ENCODE assay signal across 18 cellular contexts in the genomic region with DNA sequence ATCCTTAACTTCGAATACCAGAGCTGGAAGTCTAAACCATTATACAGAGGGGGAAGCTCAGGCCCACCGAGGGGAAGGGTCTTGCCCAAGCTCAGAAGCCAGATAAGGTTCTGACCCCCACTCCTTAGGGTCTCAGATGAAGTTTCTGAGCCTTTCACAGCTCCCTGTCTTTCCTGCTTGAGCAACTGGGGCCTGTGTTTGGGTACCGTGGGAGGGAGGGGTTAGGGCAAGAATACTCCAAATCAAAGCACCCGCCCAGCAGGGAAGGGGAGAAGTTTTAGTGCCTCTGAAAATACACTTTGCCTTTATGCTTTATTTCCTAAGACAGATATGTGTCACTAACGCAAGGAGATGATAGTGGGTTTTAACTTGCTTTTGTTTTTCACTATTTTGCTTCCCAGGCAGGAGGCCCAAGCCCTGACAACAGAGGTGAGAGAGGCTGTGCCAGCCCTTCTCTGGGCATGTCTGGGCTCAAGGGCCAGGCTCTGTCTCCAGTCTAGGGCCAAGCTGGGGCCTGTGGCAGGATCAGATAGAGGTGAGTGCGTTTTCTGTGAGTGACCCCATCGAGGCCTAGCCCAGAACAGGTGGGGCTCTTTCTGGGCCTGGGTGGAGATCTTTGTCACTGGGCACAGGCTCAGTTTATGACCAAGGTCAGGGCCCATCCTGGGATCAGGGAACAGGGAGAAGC. TPM values are rescaled to one million over a fixed set of nuclear protein-coding genes. Genes with fewer than 3 reads are reported as not detected.
DNase-seq lines count a peak whose midpoint lies in the region; ATAC-seq, FAIRE-seq and TF ChIP-seq lines count a peak whose summit lies in the region.
"Had no signal": no experiment of that assay in that cellular context is flagged by ENCODE, and none has a peak within 500 bp of the region (broad histone marks: within the 10 kb centered on the region; RNA-seq: fewer than 3 reads in every experiment).

No MANE protein-coding gene starts in this region.

- H3K4me3 ChIP-seq in NT2/D1 (ENCODE audit: insufficient read length, low read depth) (no peak overlapping the region), H1 (ENCODE audit: extremely low read depth in 1 of 4, insufficient read depth in 2 of 4, low read depth in 3 of 4, low read length in 4 of 4) (no peak overlapping the region), thyroid gland (replicated peaks in 1 of 3) (no peak overlapping the region)
- no peak overlapping the region for H3K4me3 ChIP-seq in naive thymus-derived CD4-positive, alpha-beta T cell (ENCODE audit: low read length)

- TF ChIP-seq EP300 in H1 (IDR thresholded peaks at IDR 0.05; ENCODE audit: borderline replicate concordance in 1 of 2, low read depth in 2 of 2, low read length in 2 of 2) = no peak

- TF ChIP-seq POLR2A in H1 (IDR thresholded peaks at IDR 0.05; ENCODE audit: control extremely low read depth in 1 of 2, low read depth in 2 of 2, low read length in 2 of 2) = no peak
- no peak for TF ChIP-seq POLR2A in thyroid gland (IDR thresholded peaks at IDR 0.05)

- WGBS in H1 (ENCODE audit: extremely low coverage in 1 of 2, insufficient coverage in 1 of 2, insufficient read length in 1 of 2, insufficient replicate concordance in 2 of 2, low coverage in 1 of 2, low lambda C conversion rate in 2 of 2, missing lambda C conversion rate in 1 of 2), 2 experiments = 82% methylated on average over 7 of the region's 7 CpGs; no CpG with 5 or more reads in 1 of the 2 experiments
- WGBS in thyroid gland, 2 donors = 55 to 74% methylated on average over 5 to 7 of the region's 7 CpGs

- TF ChIP-seq CTCF in H1 (IDR thresholded peaks at IDR 0.05; ENCODE audit: control extremely low read depth in 1 of 3, insufficient read depth in 1 of 3, low read depth in 1 of 3, low read length in 3 of 3) (no peak), mesothelial cell of epicardium (IDR thresholded peaks at IDR 0.05; ENCODE audit: unreplicated experiment) (no peak), thyroid gland (IDR thresholded peaks at IDR 0.05) (no peak), GM20000 (IDR thresholded peaks at IDR 0.05; ENCODE audit: extremely low read depth, missing control alignments) (no peak)

- no peak for TF ChIP-seq RAD21 in H1 (IDR thresholded peaks at IDR 0.05 in 1 of 2, conservative IDR thresholded peaks at IDR 0.05 in 1 of 2; ENCODE audit: low read depth in 2 of 2, low read length in 2 of 2)

- peak overlapping the region; percentile 22 for H3K9ac ChIP-seq in NT2/D1 (ENCODE audit: insufficient read length, low read depth)
- 0 out of 7 replicates have a peak overlapping the region, but pooled peaks of 1 of the 4 experiments have one; percentile 5 for H3K9ac ChIP-seq in H1 (replicated peaks in 1 of 4; ENCODE audit: extremely low read depth in 1 of 4, low read depth in 3 of 4, low read length in 3 of 4)

- H3K56ac ChIP-seq in H1 (replicated peaks; ENCODE audit: insufficient read length, low read depth, low read length) = no peak overlapping the region

- H3K27ac Mint-ChIP-seq in mesothelial cell of epicardium = peak overlapping the region; percentile 79
- H3K27ac Mint-ChIP-seq in naive thymus-derived CD4-positive, alpha-beta T cell = no peak overlapping the region
- H3K27ac Mint-ChIP-seq: activated naive CD8-positive, alpha-beta T cell treated with anti-CD3 and anti-CD28 coated beads, Interleukin-2, amount 50 U/mL, for 24 hours; CD8-positive, alpha-beta T cell had no signal

- ATAC-seq in HG03378 (IDR thresholded peaks at IDR 0.05; ENCODE audit: unreplicated experiment) = no peak
- ATAC-seq in naive thymus-derived CD4-positive, alpha-beta T cell = no peak
- ATAC-seq: activated naive CD8-positive, alpha-beta T cell treated with anti-CD3 and anti-CD28 coated beads, Interleukin-2, amount 50 U/mL, for 24 hours; CD8-positive, alpha-beta T cell had no signal

- peak overlapping the region; percentile 11 for H4K5ac ChIP-seq in H1 (ENCODE audit: insufficient read length, low read depth, low read length)

- H3K27ac ChIP-seq in H1 (ENCODE audit: low read depth, low read length) = no peak overlapping the region
- peak overlapping the region; percentile 58 to 71 (median 69) for H3K27ac ChIP-seq in thyroid gland
- H3K27ac ChIP-seq in naive thymus-derived CD4-positive, alpha-beta T cell (ENCODE audit: low read depth, low read length) = no peak overlapping the region

- peak overlapping the region; percentile 86 for H4K91ac ChIP-seq in H1 (replicated peaks; ENCODE audit: insufficient read length, low read length)

- H3K36me3 Mint-ChIP-seq in mesothelial cell of epicardium = no peaks in the 10 kb centered on the region
- H3K36me3 Mint-ChIP-seq in naive thymus-derived CD4-positive, alpha-beta T cell = no peaks in the 10 kb centered on the region
- H3K36me3 Mint-ChIP-seq: CD8-positive, alpha-beta T cell had no signal

- H2BK120ac ChIP-seq in H1 (replicated peaks; ENCODE audit: low read depth, low read length) = no peak overlapping the region

- H3K23ac ChIP-seq in H1 (ENCODE audit: insufficient read length) = no peak overlapping the region

- H3K79me2 ChIP-seq in H1 (ENCODE audit: control insufficient read depth in 1 of 2, insufficient read depth in 2 of 2, low read length in 2 of 2) = no peaks in the 10 kb centered on the region

- H3K23me2 ChIP-seq in H1 (ENCODE audit: low read depth, low read length) = no peaks in the 10 kb centered on the region; the same call in 1 of the 2 replicates

- no peak overlapping the region for H3K4me2 ChIP-seq in H1 (ENCODE audit: insufficient read depth in 1 of 2, low read depth in 2 of 2, low read length in 2 of 2)

- peak overlapping the region; percentile 72; the same call in 1 of the 2 replicates for H2BK20ac ChIP-seq in H1 (ENCODE audit: low read length)

- no peaks in the 10 kb centered on the region for H4K20me1 ChIP-seq in H1 (replicated peaks in 1 of 2; ENCODE audit: control insufficient read depth in 1 of 2, insufficient read depth in 2 of 2, low read length in 2 of 2)

- CTCF ChIA-PET in H1 (lab: Charles Lee; ENCODE audit: partially characterized antibody) = interaction anchor here (0.6 to 26.4 kb wide), 13 partner anchors 12 to 358 kb away, joined by 3 to 790 read pairs (median 4); a partner anchor contains a TSS
- CTCF ChIA-PET in naive thymus-derived CD4-positive, alpha-beta T cell (lab: Charles Lee) = interaction anchor here (0.6 kb wide), 1 partner anchor 1353 kb away, joined by 3 read pairs; no protein-coding TSS in a partner anchor

- intact Hi-C loops in thyroid gland (cut with DNase I) = no loop called here
- intact Hi-C loops in naive thymus-derived CD4-positive, alpha-beta T cell (cut with micrococcal nuclease) = no loop called here

- no peaks in the 10 kb centered on the region for H3K27me3 Mint-ChIP-seq in mesothelial cell of epicardium (ENCODE audit: low read depth)
- H3K27me3 Mint-ChIP-seq in naive thymus-derived CD4-positive, alpha-beta T cell = peaks cover 0 to 4% (median 0%) of the 10 kb centered on the region in 5 donors

- H3K18ac ChIP-seq in H1 (ENCODE audit: extremely low read depth, low read length) = peak overlapping the region; percentile 32

- H3K27me3 ChIP-seq in NT2/D1 (ENCODE audit: insufficient read depth, insufficient read length) (no peaks in the 10 kb centered on the region), H1 (replicated peaks in 1 of 4; ENCODE audit: control insufficient read depth in 3 of 4, extremely low read depth in 1 of 4, insufficient read depth in 3 of 4, low read length in 3 of 4) (no peaks in the 10 kb centered on the region), thyroid gland (no peaks in the 10 kb centered on the region)
- H3K27me3 ChIP-seq in naive thymus-derived CD4-positive, alpha-beta T cell (ENCODE audit: control insufficient read depth in 2 of 2, insufficient read depth in 2 of 2, low read length in 2 of 2) = no peaks in the 10 kb centered on the region

- H4K8ac ChIP-seq in H1 (ENCODE audit: extremely low read depth, insufficient read depth, low read length) = no peak overlapping the region; the same call in 1 of the 2 replicates

- H3K9me3 ChIP-seq in NT2/D1 (ENCODE audit: insufficient read depth, low read length) (peaks cover 5% of the 10 kb centered on the region; the same call in 1 of the 2 replicates), H1 (ENCODE audit: insufficient read depth in 2 of 2, low read depth in 1 of 2, low read length in 1 of 2) (no peaks in the 10 kb centered on the region), thyroid gland (no peaks in the 10 kb centered on the region)
- no peaks in the 10 kb centered on the region for H3K9me3 ChIP-seq in naive thymus-derived CD4-positive, alpha-beta T cell (ENCODE audit: control insufficient read depth in 2 of 3, low read length in 3 of 3)

- H2BK12ac ChIP-seq in H1 (ENCODE audit: low read depth, low read length) = peak overlapping the region; percentile 90; the same call in 1 of the 2 replicates

- peak overlapping the region; percentile 61; the same call in 1 of the 2 replicates for H2BK15ac ChIP-seq in H1 (ENCODE audit: low read length)

- H3K14ac ChIP-seq in H1 (ENCODE audit: insufficient read length) = no peak overlapping the region

- H3K4me3 Mint-ChIP-seq in mesothelial cell of epicardium = no peak overlapping the region
- H3K4me3 Mint-ChIP-seq in naive thymus-derived CD4-positive, alpha-beta T cell = no peak overlapping the region
- H3K4me3 Mint-ChIP-seq: activated naive CD8-positive, alpha-beta T cell treated with anti-CD3 and anti-CD28 coated beads, Interleukin-2, amount 50 U/mL, for 24 hours; CD8-positive, alpha-beta T cell had no signal

- peak overlapping the region; percentile 53; the same call in 1 of the 2 replicates for H2AK5ac ChIP-seq in H1 (ENCODE audit: low read depth, low read length)

- POLR2A ChIA-PET in H1 (lab: Charles Lee; ENCODE audit: partially characterized antibody) = interaction anchor here (0.7 to 58.9 kb wide), 5 partner anchors 8 to 329 kb away, joined by 3 to 1829 read pairs (median 8); a partner anchor contains a TSS
- POLR2A ChIA-PET in naive thymus-derived CD4-positive, alpha-beta T cell (lab: Charles Lee) = no interaction called here

- H3K4me1 ChIP-seq in NT2/D1 (ENCODE audit: insufficient read depth, insufficient read length) (peaks cover 24% of the 10 kb centered on the region), H1 (replicated peaks in 1 of 4; ENCODE audit: control insufficient read depth in 3 of 4, insufficient read depth in 4 of 4, low read length in 3 of 4) (peaks cover 9 to 25% (median 14%) of the 10 kb centered on the region in 4 experiments), thyroid gland (peaks cover 11 to 22% of the 10 kb centered on the region in 2 donors)
- H3K4me1 ChIP-seq in naive thymus-derived CD4-positive, alpha-beta T cell (ENCODE audit: control insufficient read depth in 2 of 2, insufficient read depth in 2 of 2, low read length in 2 of 2) = no peaks in the 10 kb centered on the region

- no peak for FAIRE-seq in H1 (lab: Jason Lieb, UNC)
- FAIRE-seq: colon had no signal

- DNase-seq in NT2/D1 (ENCODE audit: low read depth, low spot score) (no peak), H1 (ENCODE audit: low read depth in 1 of 2, low spot score in 2 of 2) (no peak), mesothelial cell of epicardium (ENCODE audit: low spot score in 2 of 2, unreplicated experiment in 2 of 2) (no peak), thyroid gland (peak; percentile 66 to 71), NCI-H2107 treated with DMSO at 0.1 percent for 48 hours (lab: John Stamatoyannopoulos, UW; ENCODE audit: unreplicated experiment) (no peak), GM20000 (ENCODE audit: low spot score) (no peak)
- no peak for DNase-seq in naive thymus-derived CD4-positive, alpha-beta T cell
- DNase-seq: activated CD4-positive, alpha-beta T cell treated with anti-CD3 and anti-CD28 coated beads for 4 hours; activated naive CD8-positive, alpha-beta T cell treated with anti-CD3 and anti-CD28 coated beads, Interleukin-2, amount 50 U/mL, for 24 hours; activated T-cell treated with anti-CD3 and anti-CD28 coated beads, Interleukin-2, amount 50 U/mL, for 1 hour; CD8-positive, alpha-beta T cell; GF-D8; Karpas-422; NCI-H1694; NCI-H526 treated with DMSO at 0.1 percent for 48 hours had no signal

- no peak overlapping the region for H3K4ac ChIP-seq in H1 (replicated peaks; ENCODE audit: insufficient read length, low read depth, low read length)

- H3K4me1 Mint-ChIP-seq in mesothelial cell of epicardium = peaks cover 8% of the 10 kb centered on the region
- peaks cover 0 to 4% (median 0%) of the 10 kb centered on the region in 7 donors for H3K4me1 Mint-ChIP-seq in naive thymus-derived CD4-positive, alpha-beta T cell
- H3K4me1 Mint-ChIP-seq: activated naive CD8-positive, alpha-beta T cell treated with anti-CD3 and anti-CD28 coated beads, Interleukin-2, amount 50 U/mL, for 24 hours had no signal

- H3K36me3 ChIP-seq in NT2/D1 (ENCODE audit: insufficient read depth, insufficient read length, low read length) = no peaks in the 10 kb centered on the region
- H3K36me3 ChIP-seq in H1 (ENCODE audit: control insufficient read depth in 2 of 4, insufficient read depth in 4 of 4, low read length in 3 of 4) = no peaks in the 10 kb centered on the region
- no peaks in the 10 kb centered on the region for H3K36me3 ChIP-seq in thyroid gland
- H3K36me3 ChIP-seq in naive thymus-derived CD4-positive, alpha-beta T cell (ENCODE audit: control insufficient read depth in 2 of 3, insufficient read depth in 3 of 3, low read length in 3 of 3) = no peaks in the 10 kb centered on the region

- H3K79me1 ChIP-seq in H1 (ENCODE audit: low read depth, low read length) = no peaks in the 10 kb centered on the region

- H3K9me3 Mint-ChIP-seq in mesothelial cell of epicardium = no peaks in the 10 kb centered on the region
- H3K9me3 Mint-ChIP-seq in naive thymus-derived CD4-positive, alpha-beta T cell = no peaks in the 10 kb centered on the region
- H3K9me3 Mint-ChIP-seq: activated naive CD8-positive, alpha-beta T cell treated with anti-CD3 and anti-CD28 coated beads, Interleukin-2, amount 50 U/mL, for 24 hours; CD8-positive, alpha-beta T cell had no signal

- no peak overlapping the region for H2AFZ ChIP-seq in H1 (ENCODE audit: low read length)

- peak overlapping the region; percentile 15; the same call in 1 of the 2 replicates for H2BK5ac ChIP-seq in H1 (ENCODE audit: low read depth, low read length)

RNA-seq across cellular contexts. Expression of a gene that starts 20.6 kb away (rescaled TPM):
- total RNA-seq in H1 (2021; fragmentation: NEBNext Ultra II Directional; extraction: Animal tissue kit (Norgen Biotek cat#: 25700)) = 118 and 129 TPM in 2 replicates
- polyA plus RNA-seq in H1 (2011; rRNA removed) = 119 and 188 TPM in 2 replicates
- polyA plus RNA-seq in H1 (2011; cell fraction: cytosol; rRNA removed) = 156 TPM
- polyA plus RNA-seq in H1 (2011; cell fraction: nucleus; rRNA removed) = 142 TPM
- polyA plus RNA-seq in H1 (2012, experiment 1 of 2) = 104 to 136 TPM (median 132 TPM) in 4 replicates
- 157 TPM for polyA plus RNA-seq in H1 (2012, experiment 2 of 2)
- 64.1 TPM for polyA plus RNA-seq in H1 (2013, experiment 1 of 2)
- 57.8 TPM for polyA plus RNA-seq in H1 (2013, experiment 2 of 2)
- polyA minus RNA-seq in H1 (2011; rRNA and poly(A)+ RNA removed) = 138 and 188 TPM in 2 replicates
- polyA minus RNA-seq in H1 (2011; cell fraction: cytosol; rRNA and poly(A)+ RNA removed) = 164 TPM
- polyA minus RNA-seq in H1 (2011; cell fraction: nucleus; rRNA and poly(A)+ RNA removed) = 132 TPM
- 3.3 to 4.3 TPM (median 3.4 TPM) in 3 replicates for total RNA-seq in mesothelial cell of epicardium
- 10 to 100 TPM in 3 of 4 donors, 1 to 10 TPM in 1; 4.7 to 21.0 (median 11.8) TPM for total RNA-seq in thyroid gland
- total RNA-seq in naive thymus-derived CD4-positive, alpha-beta T cell = under 1 TPM in 1 of 5 experiments, not detected in 4; 0.88 TPM
- not detected for polyA plus RNA-seq in naive thymus-derived CD4-positive, alpha-beta T cell
- total RNA-seq: CD8-positive, alpha-beta T cell; T-helper 2 cell treated with Interferon-gamma antibody and Interleukin-4, amounts not matched to agents 100 ng/mL and 5 ng/mL, for 36 hours had no signal

RNA-seq across cellular contexts. Expression of a gene that starts 39.7 kb away (rescaled TPM):
- 51.6 and 51.7 TPM in 2 replicates for total RNA-seq in H1 (2021; fragmentation: NEBNext Ultra II Directional; extraction: Animal tissue kit (Norgen Biotek cat#: 25700))
- 102 and 106 TPM in 2 replicates for polyA plus RNA-seq in H1 (2011; rRNA removed)
- 69.8 TPM for polyA plus RNA-seq in H1 (2011; cell fraction: cytosol; rRNA removed)
- polyA plus RNA-seq in H1 (2011; cell fraction: nucleus; rRNA removed) = 31.0 TPM
- polyA plus RNA-seq in H1 (2012, experiment 1 of 2) = 30.9 to 32.4 TPM (median 31.9 TPM) in 4 replicates
- 43.6 TPM for polyA plus RNA-seq in H1 (2012, experiment 2 of 2)
- polyA plus RNA-seq in H1 (2013, experiment 1 of 2) = 29.6 TPM
- polyA plus RNA-seq in H1 (2013, experiment 2 of 2) = 28.1 TPM
- 17.3 and 19.1 TPM in 2 replicates for polyA minus RNA-seq in H1 (2011; rRNA and poly(A)+ RNA removed)
- polyA minus RNA-seq in H1 (2011; cell fraction: cytosol; rRNA and poly(A)+ RNA removed) = 31.3 TPM
- 49.0 TPM for polyA minus RNA-seq in H1 (2011; cell fraction: nucleus; rRNA and poly(A)+ RNA removed)
- total RNA-seq in mesothelial cell of epicardium (27.9 to 29.3 TPM (median 28.7 TPM) in 3 replicates), thyroid gland (1 to 10 TPM; 2.9 to 8.5 (median 6.5) TPM)
- 1 to 10 TPM in 1 of 5 experiments, under 1 TPM in 1, not detected in 3; 0.19 to 5.0 TPM for total RNA-seq in naive thymus-derived CD4-positive, alpha-beta T cell
- polyA plus RNA-seq in naive thymus-derived CD4-positive, alpha-beta T cell = not detected
- total RNA-seq: CD8-positive, alpha-beta T cell had no signal

Comparison
In these comparisons a context has a peak if more than half of its experiments do, and no peak if none do; other contexts are left out.
1. DNase-seq: peak in thyroid gland (2 of 2); none in NT2/D1 (single experiment), H1 (0 of 2), mesothelial cell of epicardium (0 of 2), NCI-H2107 treated with DMSO at 0.1 percent for 48 hours (single experiment), GM20000 (single experiment) and naive thymus-derived CD4-positive, alpha-beta T cell (0 of 9).
2. H3K27ac ChIP-seq: peak in thyroid gland (3 of 3); none in H1 (single experiment) and naive thymus-derived CD4-positive, alpha-beta T cell (single experiment).